Comparison of ENCODE assay signal across 1 cellular context in the genomic region with DNA sequence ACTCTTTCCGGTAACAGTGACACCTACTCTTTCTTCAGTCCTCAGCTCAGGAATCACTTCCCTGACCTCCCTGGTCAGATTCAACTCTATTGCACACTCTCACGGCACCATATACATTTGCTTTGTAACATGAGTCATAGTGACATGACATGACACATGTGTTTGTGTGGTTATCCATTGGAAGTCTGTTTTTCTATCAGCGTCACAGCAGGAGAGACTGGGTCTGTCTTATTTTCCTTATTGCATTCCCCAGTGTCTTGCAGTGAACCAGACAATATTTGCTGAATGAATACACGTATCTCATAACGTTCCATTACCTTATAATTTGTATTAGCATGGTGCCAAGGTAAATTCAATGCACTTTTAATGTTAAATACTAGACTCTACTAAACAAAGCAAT.
TF ChIP-seq lines count a peak whose summit lies in the region.

No MANE protein-coding gene starts in this region.

TF ChIP-seq in H1, 55 proteins besides CTCF, POLR2A, EP300 and RAD21:
- TF ChIP-seq GABPA (IDR thresholded peaks at IDR 0.05; ENCODE audit: borderline replicate concordance, insufficient read depth, low read length) (no peak), TAF7 (optimal IDR thresholded peaks at IDR 0.05; ENCODE audit: borderline replicate concordance, low read depth, low read length) (no peak), CHD2 (IDR thresholded peaks at IDR 0.05; ENCODE audit: low read length) (no peak), POU5F1 (IDR thresholded peaks at IDR 0.05; ENCODE audit: low read depth, low read length) (no peak), NRF1 (IDR thresholded peaks at IDR 0.05; ENCODE audit: low read depth, low read length) (no peak), CTBP2 (IDR thresholded peaks at IDR 0.05; ENCODE audit: borderline replicate concordance, insufficient read depth, insufficient read length, low read length) (no peak), TEAD4 (IDR thresholded peaks at IDR 0.05; ENCODE audit: low read depth, low read length) (no peak)
- TF ChIP-seq, protein P1, sequence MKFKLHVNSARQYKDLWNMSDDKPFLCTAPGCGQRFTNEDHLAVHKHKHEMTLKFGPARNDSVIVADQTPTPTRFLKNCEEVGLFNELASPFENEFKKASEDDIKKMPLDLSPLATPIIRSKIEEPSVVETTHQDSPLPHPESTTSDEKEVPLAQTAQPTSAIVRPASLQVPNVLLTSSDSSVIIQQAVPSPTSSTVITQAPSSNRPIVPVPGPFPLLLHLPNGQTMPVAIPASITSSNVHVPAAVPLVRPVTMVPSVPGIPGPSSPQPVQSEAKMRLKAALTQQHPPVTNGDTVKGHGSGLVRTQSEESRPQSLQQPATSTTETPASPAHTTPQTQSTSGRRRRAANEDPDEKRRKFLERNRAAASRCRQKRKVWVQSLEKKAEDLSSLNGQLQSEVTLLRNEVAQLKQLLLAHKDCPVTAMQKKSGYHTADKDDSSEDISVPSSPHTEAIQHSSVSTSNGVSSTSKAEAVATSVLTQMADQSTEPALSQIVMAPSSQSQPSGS (IDR thresholded peaks at IDR 0.05; ENCODE audit: low read length): no peak
TF ChIP-seq in H1: peak in this region for 0.
